29 cellular contexts compared by ENCODE assay signal in the genomic region with DNA sequence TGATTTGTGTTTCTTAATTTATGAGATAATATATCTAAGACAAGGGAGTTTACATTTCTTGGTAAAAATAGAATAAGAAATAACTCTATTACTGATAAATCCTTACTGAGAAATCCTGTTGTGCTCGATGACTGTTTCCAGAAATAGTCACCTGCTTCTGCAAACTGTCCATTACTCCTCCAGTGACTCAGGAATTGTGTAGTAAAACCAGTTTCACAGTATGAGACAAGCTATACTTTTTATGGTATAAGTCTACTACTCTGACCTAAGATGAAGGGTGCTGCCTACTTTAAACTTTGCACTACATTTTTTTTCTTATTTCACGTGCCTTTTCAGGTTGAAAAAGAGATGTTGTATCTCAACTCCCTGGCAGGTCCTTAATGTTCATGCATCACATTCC. TPM values are rescaled to one million over a fixed set of nuclear protein-coding genes. Genes with fewer than 3 reads are reported as not detected.
A peak's percentile ranks its signal among the peaks of the same experiment; 100 is the strongest.
DNase-seq lines count a peak whose midpoint lies in the region; ATAC-seq, FAIRE-seq and TF ChIP-seq lines count a peak whose summit lies in the region.
"Had no signal": no experiment of that assay in that cellular context is flagged by ENCODE, and none has a peak within 500 bp of the region (broad histone marks: within the 10 kb centered on the region; RNA-seq: fewer than 3 reads in every experiment).

No MANE protein-coding gene starts in this region.

- WGBS in lower leg skin, 2 donors, result 51 to 54% methylated on average over 2 of the region's 2 CpGs

- no peak overlapping the region for H3K4me3 ChIP-seq in bronchial epithelial cell (ENCODE audit: low read depth, low read length)
- no peak overlapping the region for H3K4me3 ChIP-seq in lower leg skin (ENCODE audit: low read depth, poor library complexity, severe bottlenecking)
- H3K4me3 ChIP-seq: body of pancreas, coronary artery, gastrocnemius medialis, skin epidermis had no signal

- no peaks in the 10 kb centered on the region for H3K27me3 ChIP-seq in bronchial epithelial cell (ENCODE audit: control insufficient read depth, insufficient read depth, low read length)
- H3K27me3 ChIP-seq: BE2C, body of pancreas, gastrocnemius medialis had no signal

- no peak for TF ChIP-seq CTCF in bronchial epithelial cell (IDR thresholded peaks at IDR 0.05; ENCODE audit: insufficient read depth, low read length, severe bottlenecking)
- no peak for TF ChIP-seq CTCF in omental fat pad (IDR thresholded peaks at IDR 0.05)
- TF ChIP-seq CTCF in lower leg skin (IDR thresholded peaks at IDR 0.05), result no peak

- intact Hi-C loops in lower leg skin (cut with DNase I; ENCODE audit: low total_unique reads), result no loop called here

- H3K36me3 ChIP-seq in bronchial epithelial cell (ENCODE audit: control insufficient read depth, insufficient read depth, low read length), result no peaks in the 10 kb centered on the region
- H3K36me3 ChIP-seq: BE2C, gastrocnemius medialis had no signal

- no peak for TF ChIP-seq POLR2A in lower leg skin (IDR thresholded peaks at IDR 0.05)

- no peak for FAIRE-seq in bronchial epithelial cell (lab: Jason Lieb, UNC)
- FAIRE-seq: endothelial cell of umbilical vein, G401.6 had no signal

- DNase-seq in SIG-M5 treated with dmso at 0.1 percent for 504 hours (lab: John Stamatoyannopoulos, UW; ENCODE audit: unreplicated experiment) (peak; percentile 15), SIG-M5 (lab: John Stamatoyannopoulos, UW) (no peak), HT-29 (ENCODE audit: low spot score) (peak; percentile 52), bronchial epithelial cell (ENCODE audit: low read depth) (peak; percentile 96), omental fat pad (ENCODE audit: low spot score) (no peak), NCI-H510A treated with DMSO at 0.1 percent for 48 hours (lab: John Stamatoyannopoulos, UW) (no peak), lower leg skin (ENCODE audit: low spot score in 2 of 2) (no peak)
- DNase-seq: activated CD4-positive, alpha-beta T cell treated with anti-CD3 and anti-CD28 coated beads, Interleukin-2, amount 50 U/mL, for 1 hour; BE2C; body of pancreas; gastrocnemius medialis; H7; left cardiac atrium; MM.1S; NCI-H1694 treated with DMSO at 0.1 percent for 48 hours; NCI-H345; nephron progenitor cell; NK-92 treated with Interleukin-12 subunit alpha and Interleukin-12 subunit beta, amount 100 ng/mL, for 24 hours; stimulated activated CD4-positive, alpha-beta T cell treated with anti-CD3 and anti-CD28 coated beads, Interleukin-4, amount 100 ng/mL, for 1 hour had no signal

- peak; percentile 67 for ATAC-seq in omental fat pad (ENCODE audit: low FRiP score)
- ATAC-seq in HG02571 (IDR thresholded peaks at IDR 0.05; ENCODE audit: unreplicated experiment), result no peak
- ATAC-seq: body of pancreas, gastrocnemius medialis had no signal

RNA-seq across cellular contexts. Expression of gene ANKRD22, which starts 6.8 kb away (rescaled TPM):
- total RNA-seq in HT-29 (2014; rRNA removed; shearing (Covaris generic)), result 6.2 and 7.2 TPM in 2 replicates
- total RNA-seq in bronchial epithelial cell (5.3 and 17.7 TPM in 2 replicates), omental fat pad (under 1 TPM in 1 of 4 donors, not detected in 3; 0.63 TPM), lower leg skin (10 to 100 TPM; 30.7 to 56.7 (median 35.4) TPM)
- total RNA-seq: A172, endothelial cell of umbilical vein, gastrocnemius medialis, H7, left cardiac atrium, progenitor cell of endocrine pancreas, RPMI7951 had no signal

RNA-seq across cellular contexts. Expression of gene STAMBPL1, which starts 21.6 kb away (rescaled TPM):
- 61.2 and 79.2 TPM in 2 replicates for total RNA-seq in HT-29 (2014; rRNA removed; shearing (Covaris generic))
- 1.7 and 2.6 TPM in 2 replicates for total RNA-seq in bronchial epithelial cell
- 10 to 100 TPM; 14.4 to 25.1 (median 16.2) TPM for total RNA-seq in omental fat pad
- 10 to 100 TPM in 2 of 4 donors, 1 to 10 TPM in 2; 6.9 to 16.2 (median 10.9) TPM for total RNA-seq in lower leg skin

RNA-seq across cellular contexts. Expression of gene LIPM, which starts 56.0 kb away (rescaled TPM):
- not detected in 2 replicates for total RNA-seq in HT-29 (2014; rRNA removed; shearing (Covaris generic))
- not detected in 2 replicates for total RNA-seq in bronchial epithelial cell
- total RNA-seq in omental fat pad, result not detected
- total RNA-seq in lower leg skin, result 10 to 100 TPM; 30.4 to 56.7 (median 36.1) TPM
- total RNA-seq: A172, body of pancreas, endothelial cell of umbilical vein, gastrocnemius medialis, H7, mesothelial cell of epicardium, progenitor cell of endocrine pancreas, RPMI7951, ureter had no signal

Comparison
In these comparisons a context has a peak if more than half of its experiments do, and no peak if none do; other contexts are left out.
1. DNase-seq: peak in SIG-M5 treated with dmso at 0.1 percent for 504 hours (single experiment), HT-29 (single experiment) and bronchial epithelial cell (single experiment); none in SIG-M5 (single experiment), omental fat pad (single experiment), NCI-H510A treated with DMSO at 0.1 percent for 48 hours (single experiment) and lower leg skin (0 of 2).
2. RNA of gene LIPM, which starts 56.0 kb away (total RNA-seq): 30.4 to 56.7 TPM in lower leg skin; not detected in omental fat pad, not detected in HT-29 and not detected in bronchial epithelial cell; every median in the first group is over 10 times any median in the second.